9 cellular contexts compared by ENCODE assay signal in genomic region chr2:157150747-157151146, GRCh38.
DNase-seq lines count a peak whose midpoint lies in the region; ATAC-seq and TF ChIP-seq lines count a peak whose summit lies in the region.
"Had no signal": no experiment of that assay in that cellular context is flagged by ENCODE, and none has a peak within 500 bp of the region (broad histone marks: within the 10 kb centered on the region; RNA-seq: fewer than 3 reads in every experiment).

No MANE protein-coding gene starts in this region.

- no peaks in the 10 kb centered on the region for H3K79me2 ChIP-seq in ACC112 (ENCODE audit: control insufficient read depth, insufficient read depth, low read length, unreplicated experiment)

- H3K4me1 ChIP-seq in ACC112 (ENCODE audit: control insufficient read depth, insufficient read depth, low read length, unreplicated experiment) (peaks cover 20% of the 10 kb centered on the region), RWPE2 (ENCODE audit: insufficient read depth, poor library complexity, severe bottlenecking) (peaks cover 9% of the 10 kb centered on the region), tibial nerve (no peaks in the 10 kb centered on the region)

- no peak for TF ChIP-seq POLR2A in tibial nerve (IDR thresholded peaks at IDR 0.05)

- H2AFZ ChIP-seq in ACC112 (ENCODE audit: low read length, unreplicated experiment), result peak overlapping the region; percentile 55

- DNase-seq in RWPE2 (ENCODE audit: low spot score), result no peak
- DNase-seq in T-helper 2 cell, result no peak
- no peak for DNase-seq in NCI-H748 treated with DMSO at 0.1 percent for 48 hours (lab: John Stamatoyannopoulos, UW)
- DNase-seq in tibial nerve (ENCODE audit: low spot score in 2 of 2), result no peak
- DNase-seq in cerebellar nuclear complex (lab: John Stamatoyannopoulos, UW), result no peak
- DNase-seq: activated CD8-positive, alpha-beta memory T cell treated with anti-CD3 and anti-CD28 coated beads, Interleukin-2, amount 50 U/mL, for 4 hours had no signal

- TF ChIP-seq CTCF in RWPE2 (IDR thresholded peaks at IDR 0.05; ENCODE audit: poor library complexity, severe bottlenecking) (no peak), tibial nerve (IDR thresholded peaks at IDR 0.05) (no peak)

- H3K27ac ChIP-seq in ACC112 (ENCODE audit: low read depth, low read length) (peak overlapping the region; percentile 65), RWPE2 (ENCODE audit: poor library complexity, severe bottlenecking) (no peak overlapping the region), tibial nerve (no peak overlapping the region)

- TF ChIP-seq EP300 in tibial nerve (IDR thresholded peaks at IDR 0.05), result no peak

- no peaks in the 10 kb centered on the region for H3K9me3 ChIP-seq in RWPE2 (ENCODE audit: severe bottlenecking)
- H3K9me3 ChIP-seq in tibial nerve, result no peaks in the 10 kb centered on the region

- H3K4me3 ChIP-seq in ACC112 (ENCODE audit: low read depth, low read length) (no peak overlapping the region; the same call in 1 of the 2 replicates), RWPE2 (ENCODE audit: severe bottlenecking) (no peak overlapping the region), tibial nerve (no peak overlapping the region)

- WGBS in tibial nerve, 2 donors, result 64 to 70% methylated on average over 3 of the region's 3 CpGs

- H3K27me3 ChIP-seq in ACC112 (ENCODE audit: insufficient read depth, low read length) (no peaks in the 10 kb centered on the region), RWPE2 (ENCODE audit: insufficient read depth, poor library complexity, severe bottlenecking) (no peaks in the 10 kb centered on the region), tibial nerve (no peaks in the 10 kb centered on the region)

- ATAC-seq in GM19351 (IDR thresholded peaks at IDR 0.05; ENCODE audit: unreplicated experiment) (peak; percentile 90), HG02943 (IDR thresholded peaks at IDR 0.05; ENCODE audit: low read depth, unreplicated experiment) (peak; percentile 91), RWPE2 (ENCODE audit: low read depth) (peak; percentile 23; the same call in 1 of the 3 replicates)

- H3K36me3 ChIP-seq in ACC112 (ENCODE audit: insufficient read depth, low read length) (no peaks in the 10 kb centered on the region), RWPE2 (ENCODE audit: low read depth) (no peaks in the 10 kb centered on the region), tibial nerve (no peaks in the 10 kb centered on the region)

Comparison
In these comparisons a context has a peak if more than half of its experiments do, and no peak if none do; other contexts are left out.
1. ATAC-seq: peak in every context shown above with its lines; median percentile 91 in HG02943; 90 in GM19351; 23 in RWPE2.